In genomic region chr12:93972411-93973208, GRCh38 we compare ENCODE assay signal across 16 cellular contexts.
DNase-seq lines count a peak whose midpoint lies in the region; ATAC-seq and TF ChIP-seq lines count a peak whose summit lies in the region.
"Had no signal": no experiment of that assay in that cellular context is flagged by ENCODE, and none has a peak within 500 bp of the region (broad histone marks: within the 10 kb centered on the region; RNA-seq: fewer than 3 reads in every experiment).

No MANE protein-coding gene starts in this region.

- TF ChIP-seq CTCF in AG10803 (conservative IDR thresholded peaks at IDR 0.05; ENCODE audit: low read length) (no peak), fibroblast of pulmonary artery (IDR thresholded peaks at IDR 0.05; ENCODE audit: low read length, missing control alignments) (no peak), osteoblast (IDR thresholded peaks at IDR 0.05; ENCODE audit: extremely low read depth, low read depth, low read length) (no peak), dorsolateral prefrontal cortex (IDR thresholded peaks at IDR 0.05 in 54 of 56, conservative IDR thresholded peaks at IDR 0.05 in 2 of 56; ENCODE audit: low read depth in 1 of 56, partially characterized antibody in 56 of 56) (no peak)

- H3K9me3 ChIP-seq in osteoblast (ENCODE audit: low read depth, low read length) = no peaks in the 10 kb centered on the region
- H3K9me3 ChIP-seq: spleen, stomach had no signal

- no peak for ATAC-seq in sciatic nerve
- no peak for ATAC-seq in HG03108 (IDR thresholded peaks at IDR 0.05; ENCODE audit: unreplicated experiment)
- ATAC-seq: HepG2, left lobe of liver had no signal

- intact Hi-C loops in sciatic nerve (cut with DNase I) = no loop called here
- intact Hi-C loops in dorsolateral prefrontal cortex (cut with DNase I) = loop anchor here in 1 of 2 donors (10.0 kb wide), 2 partner anchors 208 to 398 kb away; partner anchors contain the start of gene SOCS2

- H3K27ac ChIP-seq in osteoblast (ENCODE audit: low read depth, low read length) (peak overlapping the region; percentile 88), dorsolateral prefrontal cortex (no peak overlapping the region)
- H3K27ac ChIP-seq: spleen, stomach had no signal

- H4K20me1 ChIP-seq in osteoblast (ENCODE audit: insufficient read depth, low read length) = no peaks in the 10 kb centered on the region

- peak overlapping the region; percentile 76 for H2AFZ ChIP-seq in osteoblast (ENCODE audit: low read length)

- H3K4me3 ChIP-seq in AG10803 (ENCODE audit: low read length) (no peak overlapping the region), fibroblast of pulmonary artery (replicated peaks; ENCODE audit: low read depth, low read length) (no peak overlapping the region), osteoblast (ENCODE audit: insufficient read depth, low read length) (peak overlapping the region; percentile 44), dorsolateral prefrontal cortex (no peak overlapping the region)
- H3K4me3 ChIP-seq: spleen, stomach had no signal

- no peaks in the 10 kb centered on the region for H3K79me2 ChIP-seq in osteoblast (ENCODE audit: insufficient read depth, low read length)

- H3K36me3 ChIP-seq in osteoblast (ENCODE audit: insufficient read depth, low read length) = no peaks in the 10 kb centered on the region
- H3K36me3 ChIP-seq: spleen, stomach had no signal

- peak; percentile 82 for DNase-seq in AG10803 (ENCODE audit: low read depth)
- DNase-seq in NCI-H226 = peak; percentile 21
- peak; percentile 38 for DNase-seq in fibroblast of pulmonary artery (ENCODE audit: low read depth)
- peak; percentile 76 for DNase-seq in osteoblast (ENCODE audit: insufficient read length, low spot score, missing footprints)
- no peak for DNase-seq in sciatic nerve (ENCODE audit: low spot score)
- DNase-seq in dorsolateral prefrontal cortex = no peak
- no peak for DNase-seq in SW480 (ENCODE audit: low spot score)
- DNase-seq: activated CD8-positive, alpha-beta memory T cell treated with anti-CD3 and anti-CD28 coated beads for 24 hours; AML-193; NCI-H1105 treated with DMSO at 0.1 percent for 48 hours; nephron progenitor cell; spleen; stomach had no signal

- H3K4me2 ChIP-seq in osteoblast (ENCODE audit: insufficient read depth, low read length) = peak overlapping the region; percentile 71

- H3K27me3 ChIP-seq in osteoblast (ENCODE audit: insufficient read depth, low read length) = no peaks in the 10 kb centered on the region
- H3K27me3 ChIP-seq in dorsolateral prefrontal cortex = no peaks in the 10 kb centered on the region
- H3K27me3 ChIP-seq: spleen, stomach had no signal

- peaks cover 20% of the 10 kb centered on the region for H3K4me1 ChIP-seq in osteoblast (ENCODE audit: insufficient read depth, low read length)
- H3K4me1 ChIP-seq: spleen had no signal

Comparison
In these comparisons a context has a peak if more than half of its experiments do, and no peak if none do; other contexts are left out.
1. DNase-seq: peak in AG10803 (single experiment), NCI-H226 (single experiment), fibroblast of pulmonary artery (single experiment) and osteoblast (single experiment); none in sciatic nerve (single experiment), dorsolateral prefrontal cortex (0 of 10) and SW480 (single experiment).